In genomic region chr3:11908981-11909698, GRCh38 we compare ENCODE assay signal across 14 cellular contexts.
"Had no signal": no experiment of that assay in that cellular context is flagged by ENCODE, and none has a peak within 500 bp of the region (broad histone marks: within the 10 kb centered on the region; RNA-seq: fewer than 3 reads in every experiment).

No MANE protein-coding gene starts in this region.

- H3K4me3 Mint-ChIP-seq: activated naive CD4-positive, alpha-beta T cell treated with anti-CD3 and anti-CD28 coated beads, Interleukin-2, amount 10 ng/mL, durations not matched to agents 7 days and 5 days; mesothelial cell of epicardium; neural crest cell had no signal

- H3K4me3 ChIP-seq: ovary had no signal

- DNase-seq: activated CD4-positive, alpha-beta T cell treated with anti-CD3 and anti-CD28 coated beads for 4 hours; activated naive CD4-positive, alpha-beta T cell treated with anti-CD3 and anti-CD28 coated beads, Interleukin-2, amount 10 ng/mL, durations not matched to agents 7 days and 5 days; activated T-cell treated with anti-CD3 and anti-CD28 coated beads, Interleukin-2, amount 50 U/mL, for 72 hours; cortex of kidney; effector CD8-positive, alpha-beta T cell; kidney; ovary; stimulated activated CD4-positive, alpha-beta T cell treated with anti-CD3 and anti-CD28 coated beads, Interleukin-4, amount 100 ng/mL, for 24 hours; SW 1271; T1000 had no signal

- H3K27me3 Mint-ChIP-seq: activated naive CD4-positive, alpha-beta T cell treated with anti-CD3 and anti-CD28 coated beads, Interleukin-2, amount 10 ng/mL, durations not matched to agents 7 days and 5 days had no signal

- H3K36me3 Mint-ChIP-seq: activated naive CD4-positive, alpha-beta T cell treated with anti-CD3 and anti-CD28 coated beads, Interleukin-2, amount 10 ng/mL, durations not matched to agents 7 days and 5 days; mesothelial cell of epicardium had no signal

- H3K36me3 ChIP-seq: ovary had no signal

- H3K9me3 ChIP-seq: ovary had no signal

- H3K27me3 ChIP-seq: ovary had no signal

- H3K9me3 Mint-ChIP-seq: activated naive CD4-positive, alpha-beta T cell treated with anti-CD3 and anti-CD28 coated beads, Interleukin-2, amount 10 ng/mL, durations not matched to agents 7 days and 5 days; activated T-cell treated with anti-CD3 and anti-CD28 coated beads, Interleukin-2, amount 50 U/mL, for 72 hours; mesothelial cell of epicardium; neural crest cell had no signal

- H3K27ac ChIP-seq: epithelial cell of prostate, ovary, VCaP had no signal

- H3K4me1 Mint-ChIP-seq: mesothelial cell of epicardium, neural crest cell had no signal

- H3K27ac Mint-ChIP-seq: activated naive CD4-positive, alpha-beta T cell treated with anti-CD3 and anti-CD28 coated beads, Interleukin-2, amount 10 ng/mL, durations not matched to agents 7 days and 5 days; activated T-cell treated with anti-CD3 and anti-CD28 coated beads, Interleukin-2, amount 50 U/mL, for 72 hours; mesothelial cell of epicardium had no signal
